23 cellular contexts compared by ENCODE assay signal in the genomic region with DNA sequence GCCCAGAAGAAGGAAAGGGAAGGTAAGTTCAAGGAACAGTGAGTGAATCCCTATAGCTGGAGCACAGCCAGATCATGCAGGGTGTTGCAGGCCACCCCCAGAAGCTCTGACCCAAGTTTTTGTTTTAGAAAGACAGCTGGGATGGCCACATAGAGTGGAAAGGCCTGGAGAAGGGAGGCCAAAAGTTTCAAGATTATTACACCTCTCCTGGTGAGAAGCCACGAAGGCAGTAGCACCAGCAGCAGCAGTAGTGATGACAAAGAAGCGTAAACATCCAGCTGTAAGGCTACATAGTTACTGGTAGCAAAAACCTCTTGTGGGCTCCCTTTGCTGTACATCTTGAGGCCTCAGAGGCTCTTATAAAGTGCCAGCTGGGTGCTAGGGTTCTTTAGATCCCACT. TPM values are rescaled to one million over a fixed set of nuclear protein-coding genes. Genes with fewer than 3 reads are reported as not detected.
DNase-seq lines count a peak whose midpoint lies in the region; ATAC-seq and TF ChIP-seq lines count a peak whose summit lies in the region.
"Had no signal": no experiment of that assay in that cellular context is flagged by ENCODE, and none has a peak within 500 bp of the region (broad histone marks: within the 10 kb centered on the region; RNA-seq: fewer than 3 reads in every experiment).

No MANE protein-coding gene starts in this region.

- no peaks in the 10 kb centered on the region for H3K4me1 ChIP-seq in GM23338 (ENCODE audit: insufficient read depth)
- peaks cover 29% of the 10 kb centered on the region for H3K4me1 ChIP-seq in SJCRH30
- peaks cover 8% of the 10 kb centered on the region for H3K4me1 ChIP-seq in neural progenitor cell
- H3K4me1 ChIP-seq: right lobe of liver had no signal

- H3K27ac ChIP-seq in GM23338 (ENCODE audit: low read depth) (no peak overlapping the region), SJCRH30 (no peak overlapping the region), neural progenitor cell (no peak overlapping the region)
- H3K27ac ChIP-seq: C4-2B, right lobe of liver, RWPE1 had no signal

- H3K27me3 ChIP-seq in GM23338 (ENCODE audit: insufficient read depth) = no peaks in the 10 kb centered on the region
- no peaks in the 10 kb centered on the region for H3K27me3 ChIP-seq in SJCRH30
- no peaks in the 10 kb centered on the region for H3K27me3 ChIP-seq in neural progenitor cell
- H3K27me3 ChIP-seq: right lobe of liver had no signal

- H3K4me3 Mint-ChIP-seq in GM23338 (no peak overlapping the region), neural progenitor cell (no peak overlapping the region)
- no peak overlapping the region for H3K4me3 Mint-ChIP-seq in activated T-helper 17 cell treated with anti-CD3 and anti-CD28 coated beads, Interleukin-2, amount 50 U/mL, for 72 hours
- H3K4me3 Mint-ChIP-seq: activated CD4-positive, alpha-beta memory T cell treated with anti-CD3 and anti-CD28 coated beads, Interleukin-2, amount 10 ng/mL, durations not matched to agents 7 days and 5 days; memory B cell; T-helper 2 cell treated with Interferon-gamma antibody and Interleukin-4, amounts not matched to agents 5 μg/mL and 100 μg/mL, for 36 hours; type B pancreatic cell had no signal

- H3K36me3 Mint-ChIP-seq in GM23338 (ENCODE audit: low read depth) (no peaks in the 10 kb centered on the region), neural progenitor cell (no peaks in the 10 kb centered on the region)
- no peaks in the 10 kb centered on the region for H3K36me3 Mint-ChIP-seq in activated T-helper 17 cell treated with anti-CD3 and anti-CD28 coated beads, Interleukin-2, amount 50 U/mL, for 72 hours (ENCODE audit: low read depth)
- H3K36me3 Mint-ChIP-seq: memory B cell, type B pancreatic cell had no signal

- no peak for TF ChIP-seq CTCF in GM23338 (conservative IDR thresholded peaks at IDR 0.05; ENCODE audit: low read depth in 2 of 2)
- no peak for TF ChIP-seq CTCF in neural progenitor cell (IDR thresholded peaks at IDR 0.05)

- H3K27ac Mint-ChIP-seq in GM23338 (peak overlapping the region; percentile 7; the same call in 1 of the 2 replicates), neural progenitor cell (no peak overlapping the region)
- H3K27ac Mint-ChIP-seq in activated T-helper 17 cell treated with anti-CD3 and anti-CD28 coated beads, Interleukin-2, amount 50 U/mL, for 72 hours = no peak overlapping the region
- H3K27ac Mint-ChIP-seq: activated CD4-positive, alpha-beta memory T cell treated with anti-CD3 and anti-CD28 coated beads, Interleukin-2, amount 10 ng/mL, durations not matched to agents 7 days and 5 days; memory B cell; T-helper 2 cell treated with Interferon-gamma antibody and Interleukin-4, amounts not matched to agents 5 μg/mL and 100 μg/mL, for 36 hours; type B pancreatic cell had no signal

- H3K36me3 ChIP-seq in GM23338 (ENCODE audit: insufficient read depth) = no peaks in the 10 kb centered on the region
- H3K36me3 ChIP-seq in SJCRH30 = no peaks in the 10 kb centered on the region; the same call in 1 of the 2 replicates
- H3K36me3 ChIP-seq in neural progenitor cell = no peaks in the 10 kb centered on the region
- H3K36me3 ChIP-seq: HAP-1, right lobe of liver had no signal

- H3F3A ChIP-seq in GM23338 (replicated peaks; ENCODE audit: low read depth) (no peaks in the 10 kb centered on the region), neural progenitor cell (ENCODE audit: low read depth) (no peaks in the 10 kb centered on the region)

- H2AFZ ChIP-seq in GM23338 = no peak overlapping the region
- peak overlapping the region; percentile 64 for H2AFZ ChIP-seq in neural progenitor cell (replicated peaks)

- DNase-seq in GM23338 (ENCODE audit: low spot score) = no peak
- peak; percentile 21 to 45 for DNase-seq in SJCRH30
- peak; percentile 33 for DNase-seq in fibroblast of gingiva (ENCODE audit: low read depth)
- DNase-seq in neural progenitor cell (ENCODE audit: low spot score) = no peak
- DNase-seq in DMS79 (lab: John Stamatoyannopoulos, UW) = no peak
- no peak for DNase-seq in DMS114 treated with DMSO at 0.1 percent for 48 hours (lab: John Stamatoyannopoulos, UW; ENCODE audit: unreplicated experiment)
- no peak for DNase-seq in NCI-H82 (lab: John Stamatoyannopoulos, UW)
- DNase-seq: activated CD4-positive, alpha-beta memory T cell treated with anti-CD3 and anti-CD28 coated beads, Interleukin-2, amount 10 ng/mL, durations not matched to agents 7 days and 5 days; activated T-cell treated with anti-CD3 and anti-CD28 coated beads for 4 hours; kidney glomerular epithelial cell; NCI-H1436 treated with DMSO at 0.1 percent for 48 hours; NCI-H524; posterior cingulate gyrus; right lobe of liver had no signal

- no peak for ATAC-seq in GM23338
- no peak for ATAC-seq in activated T-helper 17 cell treated with anti-CD3 and anti-CD28 coated beads, Interleukin-2, amount 50 U/mL, for 72 hours (replicated peaks)
- ATAC-seq: esophagus mucosa, right lobe of liver, SK-N-SH treated with all-trans-retinoic acid at 6 μM for 48 hours had no signal

- H3K9ac ChIP-seq in neural progenitor cell = no peak overlapping the region

- H3K4me3 ChIP-seq in GM23338 (no peak overlapping the region), SJCRH30 (no peak overlapping the region), neural progenitor cell (no peak overlapping the region)
- H3K4me3 ChIP-seq: HAP-1, right lobe of liver had no signal

- no peak overlapping the region for H3K4me2 ChIP-seq in GM23338
- H3K4me2 ChIP-seq in neural progenitor cell = no peak overlapping the region

- H3K9me3 Mint-ChIP-seq in GM23338 (no peaks in the 10 kb centered on the region), neural progenitor cell (no peaks in the 10 kb centered on the region)
- no peaks in the 10 kb centered on the region for H3K9me3 Mint-ChIP-seq in activated T-helper 17 cell treated with anti-CD3 and anti-CD28 coated beads, Interleukin-2, amount 50 U/mL, for 72 hours
- H3K9me3 Mint-ChIP-seq: activated CD4-positive, alpha-beta memory T cell treated with anti-CD3 and anti-CD28 coated beads, Interleukin-2, amount 10 ng/mL, durations not matched to agents 7 days and 5 days; T-helper 2 cell treated with Interferon-gamma antibody and Interleukin-4, amounts not matched to agents 5 μg/mL and 100 μg/mL, for 36 hours; type B pancreatic cell had no signal

- H3K4me1 Mint-ChIP-seq in GM23338 (peaks cover 9% of the 10 kb centered on the region; the same call in 1 of the 3 replicates), neural progenitor cell (peaks cover 2% of the 10 kb centered on the region)
- no peaks in the 10 kb centered on the region for H3K4me1 Mint-ChIP-seq in activated T-helper 17 cell treated with anti-CD3 and anti-CD28 coated beads, Interleukin-2, amount 50 U/mL, for 72 hours
- H3K4me1 Mint-ChIP-seq: activated CD4-positive, alpha-beta memory T cell treated with anti-CD3 and anti-CD28 coated beads, Interleukin-2, amount 10 ng/mL, durations not matched to agents 7 days and 5 days; memory B cell had no signal

- no peaks in the 10 kb centered on the region for H3K27me3 Mint-ChIP-seq in GM23338 (ENCODE audit: insufficient read depth, low read depth, poor library complexity)
- no peaks in the 10 kb centered on the region for H3K27me3 Mint-ChIP-seq in neural progenitor cell (ENCODE audit: insufficient read depth, low read depth)
- H3K27me3 Mint-ChIP-seq in activated T-helper 17 cell treated with anti-CD3 and anti-CD28 coated beads, Interleukin-2, amount 50 U/mL, for 72 hours = peaks cover 6% of the 10 kb centered on the region
- H3K27me3 Mint-ChIP-seq: activated CD4-positive, alpha-beta memory T cell treated with anti-CD3 and anti-CD28 coated beads, Interleukin-2, amount 10 ng/mL, durations not matched to agents 7 days and 5 days; memory B cell; type B pancreatic cell had no signal

- H3K9me3 ChIP-seq in SJCRH30 (replicated peaks) (0 out of 2 replicates have a peak, but pooled peaks cover 2% of the 10 kb centered on the region), neural progenitor cell (ENCODE audit: low read depth) (no peaks in the 10 kb centered on the region)
- H3K9me3 ChIP-seq: HAP-1, right lobe of liver had no signal

- no peaks in the 10 kb centered on the region for H3K9me2 ChIP-seq in GM23338 (ENCODE audit: insufficient read depth)

- H3K79me2 ChIP-seq in GM23338 (replicated peaks; ENCODE audit: insufficient read depth) = no peaks in the 10 kb centered on the region
- H3K79me2 ChIP-seq in neural progenitor cell (ENCODE audit: low read depth) = no peaks in the 10 kb centered on the region

- H4K20me1 ChIP-seq in GM23338 (replicated peaks; ENCODE audit: insufficient read depth) (no peaks in the 10 kb centered on the region), neural progenitor cell (ENCODE audit: low read depth) (no peaks in the 10 kb centered on the region)

TF ChIP-seq in GM23338, 12 proteins besides CTCF, POLR2A, EP300 and RAD21 (continues in another document):
- TF ChIP-seq REST (IDR thresholded peaks at IDR 0.05; ENCODE audit: unreplicated experiment) = no peak

RNA-seq across cellular contexts. Expression of gene ADAMTSL1, which starts 11.7 kb away (rescaled TPM):
- 2.0 and 5.0 TPM in 2 replicates for total RNA-seq in GM23338 (2014; rRNA removed; shearing (Covaris generic))
- 2.0 and 2.3 TPM in 2 replicates for polyA plus RNA-seq in GM23338 (2016; fragmentation: Nextera tagmentation; extraction: Ambion mirVana)
- 2.5 and 3.3 TPM in 2 replicates for total RNA-seq in SJCRH30 (2014; rRNA removed; shearing (Covaris generic))
- 0.73 and 2.7 TPM in 2 replicates for total RNA-seq in neural progenitor cell (ENCODE audit: low replicate concordance)
- total RNA-seq in activated T-helper 17 cell treated with anti-CD3 and anti-CD28 coated beads, Interleukin-2, amount 50 U/mL, for 72 hours = not detected
- total RNA-seq: activated CD4-positive, alpha-beta memory T cell treated with anti-CD3 and anti-CD28 coated beads, Interleukin-2, amount 10 ng/mL, durations not matched to agents 7 days and 5 days had no signal

Comparison
In these comparisons a context has a peak if more than half of its experiments do, and no peak if none do; other contexts are left out.
1. DNase-seq: peak in SJCRH30 (2 of 2) and fibroblast of gingiva (single experiment); none in GM23338 (single experiment), neural progenitor cell (single experiment), DMS79 (single experiment), DMS114 treated with DMSO at 0.1 percent for 48 hours (single experiment) and NCI-H82 (single experiment).